ENCODE assay signal across 8 cellular contexts in the genomic region with DNA sequence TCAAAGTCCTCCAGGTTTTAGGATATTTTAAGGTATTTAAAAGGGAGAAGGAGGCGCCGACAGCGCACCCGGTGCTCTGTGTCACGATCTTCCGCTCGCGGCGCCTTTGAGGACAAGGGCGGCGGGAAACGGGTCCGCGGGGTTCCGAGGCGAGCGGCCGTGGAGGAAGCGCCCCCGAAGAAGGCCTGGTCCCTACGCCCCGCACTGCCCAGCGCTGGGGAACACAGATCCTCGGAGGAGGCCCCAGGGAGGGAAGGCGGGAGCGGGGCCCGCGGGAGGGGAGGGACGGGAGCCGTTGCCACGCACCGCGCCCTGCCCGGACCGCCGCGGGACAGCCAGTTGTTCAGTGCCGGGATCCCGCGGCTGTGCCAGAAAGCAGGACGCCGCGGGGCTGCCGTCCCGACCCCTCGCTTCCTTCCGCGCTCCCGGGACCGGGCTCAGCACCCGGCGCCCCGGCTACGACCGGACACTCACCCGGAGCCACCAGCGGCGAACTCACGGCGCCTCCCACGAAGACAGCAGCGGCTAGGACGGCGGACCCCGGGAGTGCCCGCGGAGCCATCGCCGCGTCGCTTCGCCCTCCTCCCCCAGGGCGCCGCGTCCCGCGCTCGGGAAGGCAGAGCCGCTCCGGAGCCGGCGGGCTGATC. TPM values are rescaled to one million over a fixed set of nuclear protein-coding genes. Genes with fewer than 3 reads are reported as not detected.
A peak's percentile ranks its signal among the peaks of the same experiment; 100 is the strongest.
DNase-seq lines count a peak whose midpoint lies in the region; ATAC-seq and TF ChIP-seq lines count a peak whose summit lies in the region.

No MANE protein-coding gene starts in this region.

- H3K27me3 ChIP-seq in RWPE2 (ENCODE audit: insufficient read depth, poor library complexity, severe bottlenecking): no peaks in the 10 kb centered on the region
- no peaks in the 10 kb centered on the region; the same call in 1 of the 2 replicates for H3K27me3 ChIP-seq in iPS DF 6.9 (ENCODE audit: control insufficient read depth, insufficient read depth, low read length)

- TF ChIP-seq CTCF in RWPE2 (IDR thresholded peaks at IDR 0.05; ENCODE audit: poor library complexity, severe bottlenecking): no peak

- H3K9me3 ChIP-seq in RWPE2 (ENCODE audit: severe bottlenecking) (no peaks in the 10 kb centered on the region), iPS DF 6.9 (ENCODE audit: control insufficient read depth, insufficient read depth, low read length) (no peaks in the 10 kb centered on the region)

- H3K4me1 ChIP-seq in RWPE2 (ENCODE audit: insufficient read depth, poor library complexity, severe bottlenecking) (peaks cover 7% of the 10 kb centered on the region), iPS DF 6.9 (ENCODE audit: control insufficient read depth, insufficient read depth, low read length) (no peaks in the 10 kb centered on the region; the same call in 1 of the 2 replicates)

- ATAC-seq in GM18519 (IDR thresholded peaks at IDR 0.05; ENCODE audit: low FRiP score, unreplicated experiment) (peak; percentile 3), HG03045 (IDR thresholded peaks at IDR 0.05; ENCODE audit: unreplicated experiment) (peak; percentile 25), RWPE2 (ENCODE audit: low read depth) (peak; percentile 43)

- H3K27ac ChIP-seq in RWPE2 (ENCODE audit: poor library complexity, severe bottlenecking) (peak overlapping the region; percentile 67), adipose tissue (ENCODE audit: low read depth, low read length) (peak overlapping the region; percentile 92), iPS DF 6.9 (ENCODE audit: low read length) (no peak overlapping the region), skin epidermis (peak overlapping the region; percentile 82 to 99 (median 93))

- H3K4me3 ChIP-seq in RWPE2 (ENCODE audit: severe bottlenecking): peak overlapping the region; percentile 72
- peak overlapping the region; percentile 70; the same call in 1 of the 2 replicates for H3K4me3 ChIP-seq in iPS DF 6.9 (ENCODE audit: low read length)
- peak overlapping the region; percentile 77 to 95 (median 89) for H3K4me3 ChIP-seq in skin epidermis

- in situ Hi-C loops in ACHN (cut with HindIII; ENCODE audit: low pct_ligation_motif_present, low pct_unique_long_range_greater_than_20kb, low sequenced_read_pairs): no loop called here

- 0 to 1% (median 0%) methylated on average over 61 to 80 of the region's 82 CpGs for WGBS in adipose tissue, 3 donors
- WGBS in iPS DF 6.9 (ENCODE audit: insufficient coverage, insufficient read length): no CpG with 5 or more reads among the region's 82 CpGs

- no peaks in the 10 kb centered on the region for H3K36me3 ChIP-seq in RWPE2 (ENCODE audit: low read depth)
- H3K36me3 ChIP-seq in iPS DF 6.9 (ENCODE audit: control insufficient read depth, insufficient read depth, low read length): no peaks in the 10 kb centered on the region

- DNase-seq in ACHN: peak; percentile 32
- peak; percentile 59 for DNase-seq in RWPE2 (ENCODE audit: low spot score)
- no peak for DNase-seq in iPS DF 6.9 (ENCODE audit: low read depth, low spot score)
- DNase-seq in NCI-H510A (lab: John Stamatoyannopoulos, UW): no peak

RNA-seq across cellular contexts. Expression of gene RELL1, which starts 0.3 kb away (rescaled TPM):
- 1 to 10 TPM; 1.5 to 9.3 (median 5.3) TPM for polyA plus RNA-seq in adipose tissue

Comparison
In these comparisons a context has a peak if more than half of its experiments do, and no peak if none do; other contexts are left out.
1. DNase-seq: peak in ACHN (single experiment) and RWPE2 (single experiment); none in iPS DF 6.9 (single experiment) and NCI-H510A (single experiment).
2. Peak in every context shown above with its lines, with median percentiles within 50 percentile points of each other: ATAC-seq and H3K4me3 ChIP-seq.